Comparison of ENCODE assay signal across 21 cellular contexts in the genomic region with DNA sequence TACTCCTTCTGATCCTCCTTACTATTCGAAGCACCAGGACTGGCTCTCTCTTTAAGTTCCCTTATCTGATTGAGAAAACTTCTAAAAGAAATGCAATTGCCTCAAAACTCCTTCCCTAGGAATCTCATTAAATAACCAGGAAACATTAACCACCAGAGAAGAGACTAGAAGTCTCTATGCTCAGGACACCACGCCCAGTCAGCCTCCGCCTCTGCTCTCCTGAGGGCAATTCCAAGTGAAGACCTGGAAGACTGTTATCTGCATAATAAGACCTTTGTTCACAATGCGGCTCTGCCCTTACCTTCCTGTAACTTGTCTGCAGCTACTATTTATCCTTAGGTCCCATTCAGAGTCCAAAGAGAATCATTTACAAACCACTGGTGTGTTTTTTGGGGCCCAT.
"Had no signal": no experiment of that assay in that cellular context is flagged by ENCODE, and none has a peak within 500 bp of the region (broad histone marks: within the 10 kb centered on the region; RNA-seq: fewer than 3 reads in every experiment).

No MANE protein-coding gene starts in this region.

- ATAC-seq: activated T-cell treated with anti-CD3 and anti-CD28 coated beads, Interleukin-2, amount 50 U/mL, for 4 hours; natural killer cell; SK-N-SH treated with all-trans-retinoic acid at 6 μM for 48 hours; stimulated activated memory B cell treated with anti-CD40 and anti-IgM and Interleukin-4, amounts not matched to agents 10 μg/mL and 1 μg/mL and 100 μg/mL, for 72 hours had no signal

- DNase-seq: activated CD4-positive, alpha-beta memory T cell treated with anti-CD3 and anti-CD28 coated beads, Interleukin-2, amount 10 ng/mL, durations not matched to agents 7 days and 5 days; activated gamma-delta T cell; activated T-cell treated with anti-CD3 and anti-CD28 coated beads, Interleukin-2, amount 50 U/mL, for 4 hours; anterior cingulate cortex; brain microvascular endothelial cell; cortex of kidney; effector CD4-positive, alpha-beta T cell; foreskin fibroblast; glutamatergic neuron; immature natural killer cell; natural killer cell; stimulated activated CD4-positive, alpha-beta T cell treated with anti-CD3 and anti-CD28 coated beads, Interleukin-2, amount 100 ng/mL, for 48 hours; substantia nigra had no signal

- H3K27ac Mint-ChIP-seq: activated CD4-positive, alpha-beta memory T cell treated with anti-CD3 and anti-CD28 coated beads, Interleukin-2, amount 10 ng/mL, durations not matched to agents 7 days and 5 days; activated naive CD8-positive, alpha-beta T cell; natural killer cell; stimulated activated memory B cell treated with anti-CD40 and anti-IgM and Interleukin-4, amounts not matched to agents 10 μg/mL and 1 μg/mL and 100 μg/mL, for 72 hours had no signal

- H3K9me3 Mint-ChIP-seq: activated CD4-positive, alpha-beta memory T cell treated with anti-CD3 and anti-CD28 coated beads, Interleukin-2, amount 10 ng/mL, durations not matched to agents 7 days and 5 days; activated T-cell treated with anti-CD3 and anti-CD28 coated beads, Interleukin-2, amount 50 U/mL, for 4 hours; central memory CD8-positive, alpha-beta T cell; immature natural killer cell; natural killer cell; stimulated activated memory B cell treated with anti-CD40 and anti-IgM and Interleukin-4, amounts not matched to agents 10 μg/mL and 1 μg/mL and 100 μg/mL, for 72 hours had no signal

- H3K36me3 ChIP-seq: brain microvascular endothelial cell had no signal

- H3K4me3 ChIP-seq: tibial nerve had no signal

- H3K27ac ChIP-seq: brain microvascular endothelial cell, neutrophil, parathyroid adenoma, VCaP had no signal

- H3K9me3 ChIP-seq: neutrophil, tibial nerve had no signal

- H3K27me3 Mint-ChIP-seq: activated naive CD8-positive, alpha-beta T cell; central memory CD8-positive, alpha-beta T cell; stimulated activated memory B cell treated with anti-CD40 and anti-IgM and Interleukin-4, amounts not matched to agents 10 μg/mL and 1 μg/mL and 100 μg/mL, for 72 hours had no signal

- H3K4me3 Mint-ChIP-seq: activated CD4-positive, alpha-beta memory T cell treated with anti-CD3 and anti-CD28 coated beads, Interleukin-2, amount 10 ng/mL, durations not matched to agents 7 days and 5 days; activated naive CD8-positive, alpha-beta T cell; activated T-cell treated with anti-CD3 and anti-CD28 coated beads, Interleukin-2, amount 50 U/mL, for 4 hours; central memory CD8-positive, alpha-beta T cell; immature natural killer cell; natural killer cell; stimulated activated memory B cell treated with anti-CD40 and anti-IgM and Interleukin-4, amounts not matched to agents 10 μg/mL and 1 μg/mL and 100 μg/mL, for 72 hours had no signal

- H3K27me3 ChIP-seq: brain microvascular endothelial cell, neutrophil, tibial nerve had no signal
